8 cellular contexts compared by ENCODE assay signal in the genomic region with DNA sequence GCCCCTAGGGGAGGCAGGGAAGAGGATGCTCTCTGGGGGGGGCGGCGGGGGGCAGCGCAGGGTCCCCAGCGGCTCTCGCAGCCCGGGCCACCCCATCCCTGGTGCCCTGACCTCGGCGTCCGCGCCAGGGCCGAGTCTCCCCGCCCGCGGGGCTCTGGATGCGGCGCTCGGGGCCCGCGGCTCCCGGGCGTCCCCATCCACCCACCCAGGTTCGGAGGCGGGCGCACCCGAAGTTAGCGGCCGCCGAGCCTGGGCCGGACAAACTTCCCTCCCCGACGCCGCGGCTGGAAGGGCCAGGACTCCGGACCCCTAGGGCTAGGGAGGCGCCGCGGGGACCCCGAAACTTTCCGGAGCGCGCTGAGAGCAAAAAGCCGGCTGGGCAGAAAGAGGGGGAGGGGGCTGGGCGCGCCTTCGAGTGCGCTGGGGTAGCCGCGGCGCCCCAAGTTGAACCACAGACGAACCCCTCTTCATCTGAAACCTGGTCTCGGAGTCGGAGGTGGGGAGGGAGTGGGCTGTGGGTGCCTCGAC. TPM values are rescaled to one million over a fixed set of nuclear protein-coding genes. Genes with fewer than 3 reads are reported as not detected.
DNase-seq lines count a peak whose midpoint lies in the region; ATAC-seq and TF ChIP-seq lines count a peak whose summit lies in the region.

No MANE protein-coding gene starts in this region.

- ATAC-seq in activated T-cell treated with anti-CD3 and anti-CD28 coated beads, Interleukin-2, amount 50 U/mL, for 72 hours (replicated peaks in 1 of 2), result no peak

- no peak for TF ChIP-seq CTCF in thyroid gland (IDR thresholded peaks at IDR 0.05)

- DNase-seq in D341Med (ENCODE audit: low spot score) (peak; percentile 69), NT2/D1 (ENCODE audit: low read depth, low spot score) (no peak), germinal center (ENCODE audit: low spot score) (peak; percentile 41), retina (peak; percentile 67), thyroid gland (no peak), Ammon's horn (ENCODE audit: low spot score) (no peak), NCI-H2081 treated with DMSO at 0.1 percent for 48 hours (lab: John Stamatoyannopoulos, UW) (no peak)
- no peak for DNase-seq in activated T-cell treated with anti-CD3 and anti-CD28 coated beads, Interleukin-2, amount 50 U/mL, for 72 hours

- peak overlapping the region in 1 of 2 donors; percentile 31 for H3K4me3 Mint-ChIP-seq in activated T-cell treated with anti-CD3 and anti-CD28 coated beads, Interleukin-2, amount 50 U/mL, for 72 hours

- WGBS in thyroid gland, 2 donors, result 0% methylated on average over 8 of the region's 53 CpGs; no CpG with 5 or more reads in 1 of the 2 donors

- H3K9ac ChIP-seq in NT2/D1 (ENCODE audit: insufficient read length, low read depth), result peak overlapping the region; percentile 61

- no peaks in the 10 kb centered on the region for H3K36me3 Mint-ChIP-seq in activated T-cell treated with anti-CD3 and anti-CD28 coated beads, Interleukin-2, amount 50 U/mL, for 72 hours (ENCODE audit: insufficient read depth in 2 of 2)

- peaks cover 10% of the 10 kb centered on the region for H3K4me1 ChIP-seq in NT2/D1 (ENCODE audit: insufficient read depth, insufficient read length)
- H3K4me1 ChIP-seq in thyroid gland, result peaks cover 28 to 53% of the 10 kb centered on the region in 2 donors

- H3K27me3 ChIP-seq in NT2/D1 (ENCODE audit: insufficient read depth, insufficient read length), result peaks cover 74% of the 10 kb centered on the region
- peaks cover 34% of the 10 kb centered on the region for H3K27me3 ChIP-seq in thyroid gland

- no peak overlapping the region for H3K27ac Mint-ChIP-seq in activated T-cell treated with anti-CD3 and anti-CD28 coated beads, Interleukin-2, amount 50 U/mL, for 72 hours

- H3K9me3 ChIP-seq in NT2/D1 (ENCODE audit: insufficient read depth, low read length) (no peaks in the 10 kb centered on the region), thyroid gland (no peaks in the 10 kb centered on the region)

- H3K4me1 Mint-ChIP-seq in activated T-cell treated with anti-CD3 and anti-CD28 coated beads, Interleukin-2, amount 50 U/mL, for 72 hours (ENCODE audit: low read depth), result peaks cover 5% of the 10 kb centered on the region

- intact Hi-C loops in thyroid gland (cut with DNase I), result loop anchor here (10.0 kb wide), 1 partner anchor 678 kb away; no protein-coding TSS in a partner anchor

- peak overlapping the region; percentile 36 for H3K4me3 ChIP-seq in NT2/D1 (ENCODE audit: insufficient read length, low read depth)
- H3K4me3 ChIP-seq in thyroid gland (replicated peaks in 1 of 3), result peak overlapping the region in 1 of 3 donors; percentile 29

- TF ChIP-seq POLR2A in thyroid gland (IDR thresholded peaks at IDR 0.05), result no peak

- H3K27me3 Mint-ChIP-seq in activated T-cell treated with anti-CD3 and anti-CD28 coated beads, Interleukin-2, amount 50 U/mL, for 72 hours (ENCODE audit: low read depth), result peaks cover 46% of the 10 kb centered on the region

- H3K36me3 ChIP-seq in NT2/D1 (ENCODE audit: insufficient read depth, insufficient read length, low read length) (no peaks in the 10 kb centered on the region), thyroid gland (no peaks in the 10 kb centered on the region)

- no peak overlapping the region for H3K27ac ChIP-seq in thyroid gland

- no peaks in the 10 kb centered on the region for H3K9me3 Mint-ChIP-seq in activated T-cell treated with anti-CD3 and anti-CD28 coated beads, Interleukin-2, amount 50 U/mL, for 72 hours

RNA-seq across cellular contexts. Expression of a gene that starts 3.8 kb away (rescaled TPM):
- under 1 TPM; 0.11 to 0.96 (median 0.54) TPM for total RNA-seq in thyroid gland
- total RNA-seq in activated T-cell treated with anti-CD3 and anti-CD28 coated beads, Interleukin-2, amount 50 U/mL, for 72 hours, result not detected

Comparison
In these comparisons a context has a peak if more than half of its experiments do, and no peak if none do; other contexts are left out.
1. DNase-seq: peak in D341Med (single experiment), germinal center (single experiment) and retina (single experiment); none in NT2/D1 (single experiment), thyroid gland (0 of 2), Ammon's horn (single experiment), NCI-H2081 treated with DMSO at 0.1 percent for 48 hours (single experiment) and activated T-cell treated with anti-CD3 and anti-CD28 coated beads, Interleukin-2, amount 50 U/mL, for 72 hours (0 of 2).